In the genomic region with DNA sequence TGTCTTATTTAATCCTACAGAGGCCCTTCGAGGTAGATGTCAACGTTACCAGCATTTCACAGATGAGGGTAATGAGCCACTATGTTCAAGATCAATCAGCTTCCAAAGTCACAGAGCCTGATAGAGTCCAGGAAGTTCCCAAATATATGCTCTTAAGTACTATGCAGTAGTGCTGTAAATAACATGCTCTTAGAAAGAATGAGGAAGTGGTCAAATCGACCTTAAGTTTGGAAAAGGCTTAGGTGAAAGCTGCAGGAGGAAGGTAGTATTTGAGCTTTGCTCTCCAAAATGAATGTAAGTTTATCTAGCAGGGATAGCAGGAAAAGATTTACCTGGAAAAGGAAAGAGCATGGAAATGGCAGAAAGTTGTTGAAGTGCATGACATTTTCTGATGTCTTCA, we compare ENCODE assay signal across 1 cellular context.
TF ChIP-seq lines count a peak whose summit lies in the region.

No MANE protein-coding gene starts in this region.

TF ChIP-seq in GM12878, 131 proteins besides CTCF, POLR2A, EP300 and RAD21 (continued from another document):
- TF ChIP-seq, protein P1, sequence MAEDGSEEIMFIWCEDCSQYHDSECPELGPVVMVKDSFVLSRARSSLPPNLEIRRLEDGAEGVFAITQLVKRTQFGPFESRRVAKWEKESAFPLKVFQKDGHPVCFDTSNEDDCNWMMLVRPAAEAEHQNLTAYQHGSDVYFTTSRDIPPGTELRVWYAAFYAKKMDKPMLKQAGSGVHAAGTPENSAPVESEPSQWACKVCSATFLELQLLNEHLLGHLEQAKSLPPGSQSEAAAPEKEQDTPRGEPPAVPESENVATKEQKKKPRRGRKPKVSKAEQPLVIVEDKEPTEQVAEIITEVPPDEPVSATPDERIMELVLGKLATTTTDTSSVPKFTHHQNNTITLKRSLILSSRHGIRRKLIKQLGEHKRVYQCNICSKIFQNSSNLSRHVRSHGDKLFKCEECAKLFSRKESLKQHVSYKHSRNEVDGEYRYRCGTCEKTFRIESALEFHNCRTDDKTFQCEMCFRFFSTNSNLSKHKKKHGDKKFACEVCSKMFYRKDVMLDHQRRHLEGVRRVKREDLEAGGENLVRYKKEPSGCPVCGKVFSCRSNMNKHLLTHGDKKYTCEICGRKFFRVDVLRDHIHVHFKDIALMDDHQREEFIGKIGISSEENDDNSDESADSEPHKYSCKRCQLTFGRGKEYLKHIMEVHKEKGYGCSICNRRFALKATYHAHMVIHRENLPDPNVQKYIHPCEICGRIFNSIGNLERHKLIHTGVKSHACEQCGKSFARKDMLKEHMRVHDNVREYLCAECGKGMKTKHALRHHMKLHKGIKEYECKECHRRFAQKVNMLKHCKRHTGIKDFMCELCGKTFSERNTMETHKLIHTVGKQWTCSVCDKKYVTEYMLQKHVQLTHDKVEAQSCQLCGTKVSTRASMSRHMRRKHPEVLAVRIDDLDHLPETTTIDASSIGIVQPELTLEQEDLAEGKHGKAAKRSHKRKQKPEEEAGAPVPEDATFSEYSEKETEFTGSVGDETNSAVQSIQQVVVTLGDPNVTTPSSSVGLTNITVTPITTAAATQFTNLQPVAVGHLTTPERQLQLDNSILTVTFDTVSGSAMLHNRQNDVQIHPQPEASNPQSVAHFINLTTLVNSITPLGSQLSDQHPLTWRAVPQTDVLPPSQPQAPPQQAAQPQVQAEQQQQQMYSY (CRISPR knock-in tag; IDR thresholded peaks at IDR 0.05), result no peak
- TF ChIP-seq NBN (IDR thresholded peaks at IDR 0.05), result no peak
- TF ChIP-seq MEF2B (IDR thresholded peaks at IDR 0.05; ENCODE audit: partially characterized antibody, poor library complexity, severe bottlenecking), result no peak
- no peak for TF ChIP-seq CBX5 (IDR thresholded peaks at IDR 0.05; ENCODE audit: low read depth)
TF ChIP-seq in GM12878: peak in this region for 1.
